In the genomic region with DNA sequence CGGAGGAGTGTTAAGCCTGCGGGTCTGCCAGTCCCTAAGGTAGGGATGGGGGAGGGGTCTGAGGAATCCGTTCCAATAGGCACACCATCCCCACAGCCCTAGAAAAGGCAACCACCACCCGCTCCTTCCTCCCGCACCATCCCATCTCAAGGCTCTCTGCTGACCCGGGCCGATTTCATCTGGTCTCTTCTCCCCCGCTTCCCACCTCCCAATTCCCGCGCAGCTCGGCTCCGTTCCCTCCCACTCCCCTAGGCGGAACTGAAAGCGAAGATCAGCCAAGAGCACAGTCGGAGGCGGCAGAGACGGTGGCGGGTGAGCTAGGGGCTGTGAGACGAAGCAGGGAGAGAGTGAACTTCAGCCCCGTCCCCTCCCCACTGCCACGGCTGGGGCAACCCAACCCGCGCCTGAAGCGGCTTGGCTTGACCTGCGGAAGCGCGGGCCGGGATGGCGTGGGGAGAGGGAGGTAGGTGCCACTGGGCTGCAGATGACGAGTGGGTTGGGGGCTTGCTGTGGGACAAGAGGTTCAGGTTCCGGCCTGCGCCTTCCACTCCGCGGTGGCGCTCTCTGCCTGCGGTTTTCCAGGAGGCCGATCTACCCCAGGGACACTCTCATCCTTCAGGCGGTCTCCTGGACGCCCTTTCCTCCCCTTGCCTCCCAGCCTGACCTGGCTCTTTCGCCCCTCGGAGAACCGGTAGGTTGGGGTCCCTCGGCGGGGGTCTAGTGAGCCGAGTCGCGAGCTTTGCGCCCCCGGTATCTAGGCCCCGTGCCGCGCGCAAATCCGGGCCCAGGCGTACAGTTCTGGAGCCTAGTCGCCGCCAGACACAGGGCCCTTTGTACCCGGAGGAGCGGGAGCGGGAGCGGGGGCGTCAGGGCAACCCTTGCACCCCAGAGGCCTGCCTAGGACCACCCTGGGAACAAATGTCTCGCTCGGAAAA, we compare ENCODE assay signal across 9 cellular contexts. TPM values are rescaled to one million over a fixed set of nuclear protein-coding genes. Genes with fewer than 3 reads are reported as not detected.
A peak's percentile ranks its signal among the peaks of the same experiment; 100 is the strongest.
DNase-seq lines count a peak whose midpoint lies in the region; ATAC-seq and TF ChIP-seq lines count a peak whose summit lies in the region.
"Had no signal": no experiment of that assay in that cellular context is flagged by ENCODE, and none has a peak within 500 bp of the region (broad histone marks: within the 10 kb centered on the region; RNA-seq: fewer than 3 reads in every experiment).

A gene (plus strand): TSS at position 284 of the 935 bp plus-strand sequence. CDS start 97,591 bp downstream, outside the sequence.

- peak within 1 kb of the TSS; percentile 43 for H3K4me3 Mint-ChIP-seq in activated naive CD8-positive, alpha-beta T cell treated with anti-CD3 and anti-CD28 coated beads for 36 hours
- H3K4me3 Mint-ChIP-seq in memory B cell: peak within 1 kb of the TSS; percentile 91

- H3K4me1 Mint-ChIP-seq in activated naive CD8-positive, alpha-beta T cell treated with anti-CD3 and anti-CD28 coated beads for 36 hours: no peaks in the 10 kb centered on the region
- peaks cover 15% of the 10 kb centered on the region for H3K4me1 Mint-ChIP-seq in memory B cell
- H3K4me1 Mint-ChIP-seq: brain had no signal

- no peak for TF ChIP-seq CTCF in GM10266 (IDR thresholded peaks at IDR 0.05; ENCODE audit: control insufficient read depth, insufficient read depth, low read depth, missing control alignments)

- no peaks in the 10 kb centered on the region for H3K36me3 Mint-ChIP-seq in activated naive CD8-positive, alpha-beta T cell treated with anti-CD3 and anti-CD28 coated beads for 36 hours
- no peaks in the 10 kb centered on the region for H3K36me3 Mint-ChIP-seq in memory B cell
- H3K36me3 Mint-ChIP-seq: brain had no signal

- peak; percentile 67 for ATAC-seq in HG03139 (IDR thresholded peaks at IDR 0.05; ENCODE audit: unreplicated experiment)
- peak; percentile 74 for ATAC-seq in memory B cell (ENCODE audit: low read depth)
- no peak for ATAC-seq in GM18505 (IDR thresholded peaks at IDR 0.05; ENCODE audit: unreplicated experiment)
- ATAC-seq in GM18511 (IDR thresholded peaks at IDR 0.05; ENCODE audit: unreplicated experiment): no peak
- no peak for ATAC-seq in GM21526 (IDR thresholded peaks at IDR 0.05; ENCODE audit: low FRiP score, unreplicated experiment)

- peak; percentile 23 for DNase-seq in GM10266 (ENCODE audit: extremely low spot score)
- DNase-seq in activated naive CD8-positive, alpha-beta T cell treated with anti-CD3 and anti-CD28 coated beads for 36 hours: no peak
- no peak for DNase-seq in memory B cell (ENCODE audit: low spot score in 2 of 2)
- DNase-seq in NCI-H1105 (lab: John Stamatoyannopoulos, UW): no peak

- H3K27me3 Mint-ChIP-seq in activated naive CD8-positive, alpha-beta T cell treated with anti-CD3 and anti-CD28 coated beads for 36 hours: peaks cover 26% of the 10 kb centered on the region
- no peaks in the 10 kb centered on the region for H3K27me3 Mint-ChIP-seq in memory B cell
- H3K27me3 Mint-ChIP-seq: brain had no signal

- TF ChIP-seq POLR2A in GM18505 (IDR thresholded peaks at IDR 0.05; ENCODE audit: borderline replicate concordance, extremely low read depth, insufficient read depth, insufficient read length): no peak

- no peaks in the 10 kb centered on the region for H3K9me3 Mint-ChIP-seq in activated naive CD8-positive, alpha-beta T cell treated with anti-CD3 and anti-CD28 coated beads for 36 hours
- no peaks in the 10 kb centered on the region for H3K9me3 Mint-ChIP-seq in memory B cell
- H3K9me3 Mint-ChIP-seq: brain had no signal

- no peak within 1 kb of the TSS for H3K27ac Mint-ChIP-seq in activated naive CD8-positive, alpha-beta T cell treated with anti-CD3 and anti-CD28 coated beads for 36 hours
- peak within 1 kb of the TSS; percentile 86 for H3K27ac Mint-ChIP-seq in memory B cell

RNA-seq across cellular contexts. Expression of the gene that starts here (rescaled TPM):
- total RNA-seq in activated naive CD8-positive, alpha-beta T cell treated with anti-CD3 and anti-CD28 coated beads for 36 hours: under 1 TPM in 1 of 2 experiments, not detected in 1; 0.36 TPM

Comparison
In these comparisons a context has a peak if more than half of its experiments do, and no peak if none do; other contexts are left out.
1. ATAC-seq: peak in HG03139 (single experiment) and memory B cell (single experiment); none in GM18505 (single experiment), GM18511 (single experiment) and GM21526 (single experiment).